ENCODE assay signal across 11 cellular contexts in genomic region chr11:64291746-64292457, GRCh38. TPM values are rescaled to one million over a fixed set of nuclear protein-coding genes. Genes with fewer than 3 reads are reported as not detected.
DNase-seq lines count a peak whose midpoint lies in the region; ATAC-seq, FAIRE-seq and TF ChIP-seq lines count a peak whose summit lies in the region.
"Had no signal": no experiment of that assay in that cellular context is flagged by ENCODE, and none has a peak within 500 bp of the region (broad histone marks: within the 10 kb centered on the region; RNA-seq: fewer than 3 reads in every experiment).

No MANE protein-coding gene starts in this region.

- peaks cover 55% of the 10 kb centered on the region for H3K27me3 Mint-ChIP-seq in activated CD8-positive, alpha-beta memory T cell treated with anti-CD3 and anti-CD28 coated beads, Interleukin-2, amount 10 ng/mL, durations not matched to agents 7 days and 5 days

- peaks cover 1% of the 10 kb centered on the region for H3K4me1 Mint-ChIP-seq in activated CD8-positive, alpha-beta memory T cell treated with anti-CD3 and anti-CD28 coated beads, Interleukin-2, amount 10 ng/mL, durations not matched to agents 7 days and 5 days

- TF ChIP-seq CTCF in brain microvascular endothelial cell (IDR thresholded peaks at IDR 0.05; ENCODE audit: low read depth, low read length, missing control alignments) (no peak), left lung (IDR thresholded peaks at IDR 0.05) (no peak)

- intact Hi-C loops in left lung (cut with DNase I) = no loop called here

- no peaks in the 10 kb centered on the region for H3K36me3 Mint-ChIP-seq in activated CD8-positive, alpha-beta memory T cell treated with anti-CD3 and anti-CD28 coated beads, Interleukin-2, amount 10 ng/mL, durations not matched to agents 7 days and 5 days

- H3K9me3 ChIP-seq in left lung = no peaks in the 10 kb centered on the region
- H3K9me3 ChIP-seq in stomach smooth muscle (ENCODE audit: control insufficient read depth in 2 of 2, low read length in 2 of 2) = no peaks in the 10 kb centered on the region
- H3K9me3 ChIP-seq in small intestine (ENCODE audit: control insufficient read depth, low read depth) = no peaks in the 10 kb centered on the region

- WGBS in small intestine, 3 donors = 1 to 2% (median 1%) methylated on average over 18 to 96 of the region's 96 CpGs

- in situ Hi-C loops in brain microvascular endothelial cell (cut with HindIII; ENCODE audit: low pct_ligation_motif_present, low sequenced_read_pairs) = no loop called here

- DNase-seq in activated CD8-positive, alpha-beta memory T cell treated with anti-CD3 and anti-CD28 coated beads, Interleukin-2, amount 10 ng/mL, durations not matched to agents 7 days and 5 days = no peak
- DNase-seq in activated CD8-positive, alpha-beta memory T cell treated with anti-CD3 and anti-CD28 coated beads, Interleukin-2, amount 50 U/mL, for 4 hours = no peak
- DNase-seq in brain microvascular endothelial cell = no peak
- peak in 1 of 2 donors; percentile 80 for DNase-seq in left lung
- no peak for DNase-seq in central memory CD4-positive, alpha-beta T cell
- DNase-seq in small intestine = no peak
- DNase-seq in stimulated activated CD4-positive, alpha-beta T cell treated with anti-CD3 and anti-CD28 coated beads, Interleukin-1b, Interleukin-23, amount 100 ng/mL, for 48 hours = no peak
- DNase-seq: activated naive CD8-positive, alpha-beta T cell treated with anti-CD3 and anti-CD28 coated beads, Interleukin-2, amount 50 U/mL, for 24 hours; AML-193 had no signal

- H3K9ac ChIP-seq in stomach smooth muscle (ENCODE audit: low read length in 2 of 2) = no peak overlapping the region

- ATAC-seq in activated CD8-positive, alpha-beta memory T cell treated with anti-CD3 and anti-CD28 coated beads, Interleukin-2, amount 10 ng/mL, durations not matched to agents 7 days and 5 days = peak; percentile 48
- no peak for ATAC-seq in left lung
- ATAC-seq: activated naive CD8-positive, alpha-beta T cell treated with anti-CD3 and anti-CD28 coated beads, Interleukin-2, amount 50 U/mL, for 24 hours had no signal

- H3K9me3 Mint-ChIP-seq in activated CD8-positive, alpha-beta memory T cell treated with anti-CD3 and anti-CD28 coated beads, Interleukin-2, amount 10 ng/mL, durations not matched to agents 7 days and 5 days (ENCODE audit: low read depth) = no peaks in the 10 kb centered on the region
- H3K9me3 Mint-ChIP-seq: activated naive CD8-positive, alpha-beta T cell treated with anti-CD3 and anti-CD28 coated beads, Interleukin-2, amount 50 U/mL, for 24 hours had no signal

- H3K4me3 ChIP-seq in brain microvascular endothelial cell (ENCODE audit: low read depth, low read length) (peak overlapping the region; percentile 15), left lung (peak overlapping the region; percentile 11 to 14), stomach smooth muscle (ENCODE audit: low read length in 2 of 2) (peak overlapping the region; percentile 31 to 62), small intestine (ENCODE audit: low read depth in 1 of 2, low read length in 2 of 2) (peak overlapping the region in 1 of 2 donors; percentile 40)

- CTCF ChIA-PET in activated CD8-positive, alpha-beta memory T cell treated with anti-CD3 and anti-CD28 coated beads, Interleukin-2, amount 10 ng/mL, durations not matched to agents 7 days and 5 days (lab: Charles Lee) = interaction anchor here (1.5 to 15.2 kb wide), 2 partner anchors 11 to 87 kb away, joined by 3 to 188 read pairs; partner anchors contain the start of genes CATSPERZ and ESRRA

- H3K36me3 ChIP-seq in brain microvascular endothelial cell (replicated peaks) = no peaks in the 10 kb centered on the region
- peaks cover 0 to 7% of the 10 kb centered on the region in 2 donors for H3K36me3 ChIP-seq in left lung
- no peaks in the 10 kb centered on the region for H3K36me3 ChIP-seq in stomach smooth muscle (ENCODE audit: control insufficient read depth in 2 of 2, insufficient read depth in 2 of 2, low read length in 2 of 2)
- no peaks in the 10 kb centered on the region for H3K36me3 ChIP-seq in small intestine (ENCODE audit: control insufficient read depth in 2 of 2, insufficient read depth in 2 of 2, low read length in 2 of 2)

- no peak overlapping the region for H3K27ac ChIP-seq in brain microvascular endothelial cell
- H3K27ac ChIP-seq in left lung = no peak overlapping the region
- H3K27ac ChIP-seq in stomach smooth muscle (ENCODE audit: low read length) = no peak overlapping the region
- H3K27ac ChIP-seq in small intestine (ENCODE audit: low read depth in 1 of 2, low read length in 1 of 2) = no peak overlapping the region

- H3K4me3 Mint-ChIP-seq in activated CD8-positive, alpha-beta memory T cell treated with anti-CD3 and anti-CD28 coated beads, Interleukin-2, amount 10 ng/mL, durations not matched to agents 7 days and 5 days = no peak overlapping the region
- H3K4me3 Mint-ChIP-seq: activated naive CD8-positive, alpha-beta T cell treated with anti-CD3 and anti-CD28 coated beads, Interleukin-2, amount 50 U/mL, for 24 hours had no signal

- no peak overlapping the region for H3K27ac Mint-ChIP-seq in activated CD8-positive, alpha-beta memory T cell treated with anti-CD3 and anti-CD28 coated beads, Interleukin-2, amount 10 ng/mL, durations not matched to agents 7 days and 5 days
- H3K27ac Mint-ChIP-seq: activated naive CD8-positive, alpha-beta T cell treated with anti-CD3 and anti-CD28 coated beads, Interleukin-2, amount 50 U/mL, for 24 hours had no signal

- H3K4me1 ChIP-seq in left lung (peaks cover 10 to 20% of the 10 kb centered on the region in 2 donors), stomach smooth muscle (ENCODE audit: control insufficient read depth, insufficient read depth, low read length) (peaks cover 15% of the 10 kb centered on the region), small intestine (ENCODE audit: control insufficient read depth in 2 of 2, insufficient read depth in 1 of 2, low read depth in 1 of 2, low read length in 1 of 2) (no peaks in the 10 kb centered on the region)

- H3K27me3 ChIP-seq in brain microvascular endothelial cell (replicated peaks) (peaks cover 52% of the 10 kb centered on the region), left lung (peaks cover 45 to 71% of the 10 kb centered on the region in 2 donors), stomach smooth muscle (ENCODE audit: control insufficient read depth in 1 of 2, insufficient read depth in 2 of 2, low read length in 2 of 2) (peaks cover 44 to 55% of the 10 kb centered on the region in 2 donors), small intestine (ENCODE audit: control insufficient read depth in 2 of 2, insufficient read depth in 2 of 2, low read length in 2 of 2) (peaks cover 12 to 24% of the 10 kb centered on the region in 2 donors)

- FAIRE-seq in small intestine (lab: Jason Lieb, UNC) = no peak

RNA-seq across cellular contexts. Expression of gene KCNK4, which starts 0.8 kb away (rescaled TPM):
- total RNA-seq in activated CD8-positive, alpha-beta memory T cell treated with anti-CD3 and anti-CD28 coated beads, Interleukin-2, amount 10 ng/mL, durations not matched to agents 7 days and 5 days = under 1 TPM in 1 of 2 experiments, not detected in 1; 0.29 TPM
- not detected for total RNA-seq in left lung
- polyA plus RNA-seq in small intestine = not detected
- total RNA-seq: kidney epithelial cell had no signal

RNA-seq across cellular contexts. Expression of gene GPR137, which starts 6.3 kb away (rescaled TPM):
- total RNA-seq in activated CD8-positive, alpha-beta memory T cell treated with anti-CD3 and anti-CD28 coated beads, Interleukin-2, amount 10 ng/mL, durations not matched to agents 7 days and 5 days = 10 to 100 TPM; 32.9 to 46.0 TPM
- 10 to 100 TPM; 34.1 to 39.6 TPM for total RNA-seq in left lung
- polyA plus RNA-seq in small intestine = 10 to 100 TPM; 16.5 to 27.9 (median 18.4) TPM

RNA-seq across cellular contexts. Expression of gene BAD, which starts 7.4 kb away (rescaled TPM):
- 10 to 100 TPM; 35.6 to 36.1 TPM for total RNA-seq in activated CD8-positive, alpha-beta memory T cell treated with anti-CD3 and anti-CD28 coated beads, Interleukin-2, amount 10 ng/mL, durations not matched to agents 7 days and 5 days
- total RNA-seq in left lung = 10 to 100 TPM; 58.8 to 71.4 TPM
- 10 to 100 TPM; 63.6 to 98.6 (median 84.5) TPM for polyA plus RNA-seq in small intestine

RNA-seq across cellular contexts. Expression of gene CATSPERZ, which starts 8.3 kb away (rescaled TPM):
- not detected for total RNA-seq in activated CD8-positive, alpha-beta memory T cell treated with anti-CD3 and anti-CD28 coated beads, Interleukin-2, amount 10 ng/mL, durations not matched to agents 7 days and 5 days
- total RNA-seq in left lung = not detected
- polyA plus RNA-seq in small intestine = under 1 TPM in 1 of 3 donors, not detected in 2; 0.58 TPM
- total RNA-seq: kidney epithelial cell had no signal

RNA-seq across cellular contexts. Expression of gene ESRRA, which starts 13.4 kb away (rescaled TPM):
- 10 to 100 TPM; 46.6 to 54.0 TPM for total RNA-seq in activated CD8-positive, alpha-beta memory T cell treated with anti-CD3 and anti-CD28 coated beads, Interleukin-2, amount 10 ng/mL, durations not matched to agents 7 days and 5 days
- total RNA-seq in left lung = 10 to 100 TPM; 42.8 to 60.1 TPM
- 100 to 1,000 TPM; 192 to 417 (median 404) TPM for polyA plus RNA-seq in small intestine
